Comparison of ENCODE assay signal across 1 cellular context in the genomic region with DNA sequence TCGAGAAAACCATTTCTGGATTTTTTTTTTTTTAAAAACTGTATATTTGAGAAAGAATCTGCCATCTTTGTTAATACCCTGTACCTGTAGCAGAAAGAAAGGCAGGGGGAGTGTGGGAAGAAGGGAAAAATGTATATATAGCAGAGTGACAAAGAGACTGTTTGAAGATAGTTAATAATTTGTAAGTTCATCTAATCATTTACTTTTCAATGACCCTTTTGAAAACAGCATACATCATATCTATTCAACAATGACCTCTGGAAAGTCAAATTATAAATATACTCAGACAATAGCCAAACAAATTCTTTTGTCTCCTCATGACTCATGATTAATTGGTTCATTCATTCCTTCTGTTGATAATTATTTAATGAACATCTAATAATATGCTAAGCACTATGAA.
TF ChIP-seq lines count a peak whose summit lies in the region.

No MANE protein-coding gene starts in this region.

TF ChIP-seq in HepG2, 621 proteins besides CTCF, POLR2A, EP300 and RAD21 (continued from another document):
- TF ChIP-seq, protein P1, sequence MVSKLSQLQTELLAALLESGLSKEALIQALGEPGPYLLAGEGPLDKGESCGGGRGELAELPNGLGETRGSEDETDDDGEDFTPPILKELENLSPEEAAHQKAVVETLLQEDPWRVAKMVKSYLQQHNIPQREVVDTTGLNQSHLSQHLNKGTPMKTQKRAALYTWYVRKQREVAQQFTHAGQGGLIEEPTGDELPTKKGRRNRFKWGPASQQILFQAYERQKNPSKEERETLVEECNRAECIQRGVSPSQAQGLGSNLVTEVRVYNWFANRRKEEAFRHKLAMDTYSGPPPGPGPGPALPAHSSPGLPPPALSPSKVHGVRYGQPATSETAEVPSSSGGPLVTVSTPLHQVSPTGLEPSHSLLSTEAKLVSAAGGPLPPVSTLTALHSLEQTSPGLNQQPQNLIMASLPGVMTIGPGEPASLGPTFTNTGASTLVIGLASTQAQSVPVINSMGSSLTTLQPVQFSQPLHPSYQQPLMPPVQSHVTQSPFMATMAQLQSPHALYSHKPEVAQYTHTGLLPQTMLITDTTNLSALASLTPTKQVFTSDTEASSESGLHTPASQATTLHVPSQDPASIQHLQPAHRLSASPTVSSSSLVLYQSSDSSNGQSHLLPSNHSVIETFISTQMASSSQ (IDR thresholded peaks at IDR 0.05; ENCODE audit: low read depth) = peak; percentile 67
- TF ChIP-seq, protein P1 (CRISPR knock-in tag; IDR thresholded peaks at IDR 0.05; ENCODE audit: borderline replicate concordance) = peak; percentile 48; the same call in 1 of the 2 replicates
- TF ChIP-seq, protein P2, sequence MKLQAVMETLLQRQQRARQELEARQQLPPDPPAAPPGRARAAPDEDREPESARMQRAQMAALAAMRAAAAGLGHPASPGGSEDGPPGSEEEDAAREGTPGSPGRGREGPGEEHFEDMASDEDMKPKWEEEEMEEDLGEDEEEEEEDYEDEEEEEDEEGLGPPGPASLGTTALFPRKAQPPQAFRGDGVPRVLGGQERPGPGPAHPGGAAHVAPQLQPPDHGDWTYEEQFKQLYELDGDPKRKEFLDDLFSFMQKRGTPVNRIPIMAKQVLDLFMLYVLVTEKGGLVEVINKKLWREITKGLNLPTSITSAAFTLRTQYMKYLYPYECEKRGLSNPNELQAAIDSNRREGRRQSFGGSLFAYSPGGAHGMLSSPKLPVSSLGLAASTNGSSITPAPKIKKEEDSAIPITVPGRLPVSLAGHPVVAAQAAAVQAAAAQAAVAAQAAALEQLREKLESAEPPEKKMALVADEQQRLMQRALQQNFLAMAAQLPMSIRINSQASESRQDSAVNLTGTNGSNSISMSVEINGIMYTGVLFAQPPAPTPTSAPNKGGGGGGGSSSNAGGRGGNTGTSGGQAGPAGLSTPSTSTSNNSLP (IDR thresholded peaks at IDR 0.05; ENCODE audit: low read depth, low read length) = 0 out of 2 replicates have a peak, but pooled peaks have one; percentile 37
